ENCODE assay signal across 1 cellular context in genomic region chr19:10416380-10417257, GRCh38.
A peak's percentile ranks its signal among the peaks of the same experiment; 100 is the strongest.
TF ChIP-seq lines count a peak whose summit lies in the region.

No MANE protein-coding gene starts in this region.

TF ChIP-seq in GM23338, 12 proteins besides CTCF, POLR2A, EP300 and RAD21 (continued from another document):
- TF ChIP-seq REST (IDR thresholded peaks at IDR 0.05; ENCODE audit: unreplicated experiment) (no peak), EZH2phosphoT487 (IDR thresholded peaks at IDR 0.05; ENCODE audit: unreplicated experiment) (no peak), CREB1 (CRISPR knock-in tag; IDR thresholded peaks at IDR 0.05; ENCODE audit: low read depth) (peak; percentile 100), ZNF331 (CRISPR knock-in tag; IDR thresholded peaks at IDR 0.05; ENCODE audit: low read depth) (peak; percentile 77), ZNF114 (CRISPR knock-in tag; IDR thresholded peaks at IDR 0.05) (peak; percentile 97; the same call in 1 of the 2 replicates), POLR2AphosphoS5 (IDR thresholded peaks at IDR 0.05; ENCODE audit: low read depth) (peak; percentile 42), NANOG (IDR thresholded peaks at IDR 0.05; ENCODE audit: borderline replicate concordance) (no peak), STAT1 (IDR thresholded peaks at IDR 0.05; ENCODE audit: unreplicated experiment) (no peak)
